ENCODE assay signal across 1 cellular context in the genomic region with DNA sequence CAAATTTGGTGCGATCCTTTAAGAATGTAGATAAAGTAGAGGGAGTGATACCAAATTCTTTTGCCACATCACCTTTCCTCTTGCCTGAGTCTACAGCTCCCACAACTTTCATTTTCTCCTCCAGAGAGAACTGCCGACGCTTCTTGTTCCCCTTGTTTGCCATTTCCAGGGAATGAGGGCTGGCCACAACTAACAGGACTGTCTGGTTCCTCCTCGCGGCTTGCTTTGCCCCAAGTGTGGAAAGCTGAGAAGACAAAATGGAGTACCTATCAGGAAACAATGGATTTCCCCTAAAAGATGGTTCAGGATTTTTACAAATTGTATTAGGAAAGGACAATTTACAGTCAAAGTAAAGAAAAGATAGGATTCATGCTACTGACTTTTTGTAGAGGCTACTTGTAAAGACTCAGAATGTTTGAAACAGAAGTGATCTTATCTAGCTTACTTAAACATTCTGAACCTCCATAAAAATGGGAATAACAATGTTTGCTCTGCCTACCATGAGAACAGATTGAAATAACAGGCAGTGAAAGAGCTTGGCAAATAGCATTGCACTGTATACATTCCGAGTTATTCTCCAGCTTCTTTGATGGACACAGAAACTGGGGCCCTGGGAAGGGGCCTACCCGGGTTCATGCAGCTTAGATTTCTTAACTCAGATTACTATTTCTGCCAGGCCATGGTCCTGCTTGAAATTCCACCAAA.
TF ChIP-seq lines count a peak whose summit lies in the region.

No MANE protein-coding gene starts in this region.

TF ChIP-seq in SK-N-SH, 30 proteins besides CTCF, POLR2A, EP300 and RAD21:
- TF ChIP-seq, protein P1, sequence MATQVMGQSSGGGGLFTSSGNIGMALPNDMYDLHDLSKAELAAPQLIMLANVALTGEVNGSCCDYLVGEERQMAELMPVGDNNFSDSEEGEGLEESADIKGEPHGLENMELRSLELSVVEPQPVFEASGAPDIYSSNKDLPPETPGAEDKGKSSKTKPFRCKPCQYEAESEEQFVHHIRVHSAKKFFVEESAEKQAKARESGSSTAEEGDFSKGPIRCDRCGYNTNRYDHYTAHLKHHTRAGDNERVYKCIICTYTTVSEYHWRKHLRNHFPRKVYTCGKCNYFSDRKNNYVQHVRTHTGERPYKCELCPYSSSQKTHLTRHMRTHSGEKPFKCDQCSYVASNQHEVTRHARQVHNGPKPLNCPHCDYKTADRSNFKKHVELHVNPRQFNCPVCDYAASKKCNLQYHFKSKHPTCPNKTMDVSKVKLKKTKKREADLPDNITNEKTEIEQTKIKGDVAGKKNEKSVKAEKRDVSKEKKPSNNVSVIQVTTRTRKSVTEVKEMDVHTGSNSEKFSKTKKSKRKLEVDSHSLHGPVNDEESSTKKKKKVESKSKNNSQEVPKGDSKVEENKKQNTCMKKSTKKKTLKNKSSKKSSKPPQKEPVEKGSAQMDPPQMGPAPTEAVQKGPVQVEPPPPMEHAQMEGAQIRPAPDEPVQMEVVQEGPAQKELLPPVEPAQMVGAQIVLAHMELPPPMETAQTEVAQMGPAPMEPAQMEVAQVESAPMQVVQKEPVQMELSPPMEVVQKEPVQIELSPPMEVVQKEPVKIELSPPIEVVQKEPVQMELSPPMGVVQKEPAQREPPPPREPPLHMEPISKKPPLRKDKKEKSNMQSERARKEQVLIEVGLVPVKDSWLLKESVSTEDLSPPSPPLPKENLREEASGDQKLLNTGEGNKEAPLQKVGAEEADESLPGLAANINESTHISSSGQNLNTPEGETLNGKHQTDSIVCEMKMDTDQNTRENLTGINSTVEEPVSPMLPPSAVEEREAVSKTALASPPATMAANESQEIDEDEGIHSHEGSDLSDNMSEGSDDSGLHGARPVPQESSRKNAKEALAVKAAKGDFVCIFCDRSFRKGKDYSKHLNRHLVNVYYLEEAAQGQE (IDR thresholded peaks at IDR 0.05; ENCODE audit: low read depth, low read length): no peak
- no peak for TF ChIP-seq MXI1 (IDR thresholded peaks at IDR 0.05; ENCODE audit: low read depth, low read length)
- no peak for TF ChIP-seq FOSL2 (IDR thresholded peaks at IDR 0.05; ENCODE audit: borderline replicate concordance, low read depth)
- TF ChIP-seq, protein P2, sequence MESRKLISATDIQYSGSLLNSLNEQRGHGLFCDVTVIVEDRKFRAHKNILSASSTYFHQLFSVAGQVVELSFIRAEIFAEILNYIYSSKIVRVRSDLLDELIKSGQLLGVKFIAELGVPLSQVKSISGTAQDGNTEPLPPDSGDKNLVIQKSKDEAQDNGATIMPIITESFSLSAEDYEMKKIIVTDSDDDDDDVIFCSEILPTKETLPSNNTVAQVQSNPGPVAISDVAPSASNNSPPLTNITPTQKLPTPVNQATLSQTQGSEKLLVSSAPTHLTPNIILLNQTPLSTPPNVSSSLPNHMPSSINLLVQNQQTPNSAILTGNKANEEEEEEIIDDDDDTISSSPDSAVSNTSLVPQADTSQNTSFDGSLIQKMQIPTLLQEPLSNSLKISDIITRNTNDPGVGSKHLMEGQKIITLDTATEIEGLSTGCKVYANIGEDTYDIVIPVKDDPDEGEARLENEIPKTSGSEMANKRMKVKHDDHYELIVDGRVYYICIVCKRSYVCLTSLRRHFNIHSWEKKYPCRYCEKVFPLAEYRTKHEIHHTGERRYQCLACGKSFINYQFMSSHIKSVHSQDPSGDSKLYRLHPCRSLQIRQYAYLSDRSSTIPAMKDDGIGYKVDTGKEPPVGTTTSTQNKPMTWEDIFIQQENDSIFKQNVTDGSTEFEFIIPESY (IDR thresholded peaks at IDR 0.05; ENCODE audit: borderline replicate concordance, low read depth): no peak
- TF ChIP-seq, protein P3, sequence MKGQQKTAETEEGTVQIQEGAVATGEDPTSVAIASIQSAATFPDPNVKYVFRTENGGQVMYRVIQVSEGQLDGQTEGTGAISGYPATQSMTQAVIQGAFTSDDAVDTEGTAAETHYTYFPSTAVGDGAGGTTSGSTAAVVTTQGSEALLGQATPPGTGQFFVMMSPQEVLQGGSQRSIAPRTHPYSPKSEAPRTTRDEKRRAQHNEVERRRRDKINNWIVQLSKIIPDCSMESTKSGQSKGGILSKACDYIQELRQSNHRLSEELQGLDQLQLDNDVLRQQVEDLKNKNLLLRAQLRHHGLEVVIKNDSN (IDR thresholded peaks at IDR 0.05; ENCODE audit: borderline replicate concordance, low read depth): no peak
- no peak for TF ChIP-seq MEF2A (IDR thresholded peaks at IDR 0.05; ENCODE audit: borderline replicate concordance, low read depth)
- no peak for TF ChIP-seq RFX5 (IDR thresholded peaks at IDR 0.05; ENCODE audit: low read length)
- TF ChIP-seq TCF12 (IDR thresholded peaks at IDR 0.05): no peak
- TF ChIP-seq RCOR1 (IDR thresholded peaks at IDR 0.05; ENCODE audit: low read length): no peak
- TF ChIP-seq, protein P4, sequence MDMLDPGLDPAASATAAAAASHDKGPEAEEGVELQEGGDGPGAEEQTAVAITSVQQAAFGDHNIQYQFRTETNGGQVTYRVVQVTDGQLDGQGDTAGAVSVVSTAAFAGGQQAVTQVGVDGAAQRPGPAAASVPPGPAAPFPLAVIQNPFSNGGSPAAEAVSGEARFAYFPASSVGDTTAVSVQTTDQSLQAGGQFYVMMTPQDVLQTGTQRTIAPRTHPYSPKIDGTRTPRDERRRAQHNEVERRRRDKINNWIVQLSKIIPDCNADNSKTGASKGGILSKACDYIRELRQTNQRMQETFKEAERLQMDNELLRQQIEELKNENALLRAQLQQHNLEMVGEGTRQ (IDR thresholded peaks at IDR 0.05; ENCODE audit: borderline replicate concordance, low read depth, low read length): no peak
- TF ChIP-seq TEAD4 (IDR thresholded peaks at IDR 0.05; ENCODE audit: borderline replicate concordance, insufficient read depth): no peak
- no peak for TF ChIP-seq FOXM1 (IDR thresholded peaks at IDR 0.05; ENCODE audit: low read depth)
- no peak for TF ChIP-seq ELF1 (IDR thresholded peaks at IDR 0.05)
- TF ChIP-seq, protein P5, sequence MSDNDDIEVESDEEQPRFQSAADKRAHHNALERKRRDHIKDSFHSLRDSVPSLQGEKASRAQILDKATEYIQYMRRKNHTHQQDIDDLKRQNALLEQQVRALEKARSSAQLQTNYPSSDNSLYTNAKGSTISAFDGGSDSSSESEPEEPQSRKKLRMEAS (IDR thresholded peaks at IDR 0.05; ENCODE audit: low read depth): no peak
- no peak for TF ChIP-seq SIN3A (IDR thresholded peaks at IDR 0.05; ENCODE audit: borderline replicate concordance, low read depth, low read length)
- no peak for TF ChIP-seq JUND (IDR thresholded peaks at IDR 0.05)
- TF ChIP-seq NFIC (IDR thresholded peaks at IDR 0.05; ENCODE audit: borderline replicate concordance): no peak
- TF ChIP-seq TAF1 (IDR thresholded peaks at IDR 0.05; ENCODE audit: borderline replicate concordance, low read depth, low read length): no peak
- TF ChIP-seq, protein P6, sequence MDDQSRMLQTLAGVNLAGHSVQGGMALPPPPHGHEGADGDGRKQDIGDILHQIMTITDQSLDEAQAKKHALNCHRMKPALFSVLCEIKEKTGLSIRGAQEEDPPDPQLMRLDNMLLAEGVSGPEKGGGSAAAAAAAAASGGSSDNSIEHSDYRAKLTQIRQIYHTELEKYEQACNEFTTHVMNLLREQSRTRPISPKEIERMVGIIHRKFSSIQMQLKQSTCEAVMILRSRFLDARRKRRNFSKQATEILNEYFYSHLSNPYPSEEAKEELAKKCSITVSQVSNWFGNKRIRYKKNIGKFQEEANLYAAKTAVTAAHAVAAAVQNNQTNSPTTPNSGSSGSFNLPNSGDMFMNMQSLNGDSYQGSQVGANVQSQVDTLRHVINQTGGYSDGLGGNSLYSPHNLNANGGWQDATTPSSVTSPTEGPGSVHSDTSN (IDR thresholded peaks at IDR 0.05): no peak
- TF ChIP-seq FOXJ3 (CRISPR knock-in tag; IDR thresholded peaks at IDR 0.05): no peak
